ENCODE assay signal across 13 cellular contexts in the genomic region with DNA sequence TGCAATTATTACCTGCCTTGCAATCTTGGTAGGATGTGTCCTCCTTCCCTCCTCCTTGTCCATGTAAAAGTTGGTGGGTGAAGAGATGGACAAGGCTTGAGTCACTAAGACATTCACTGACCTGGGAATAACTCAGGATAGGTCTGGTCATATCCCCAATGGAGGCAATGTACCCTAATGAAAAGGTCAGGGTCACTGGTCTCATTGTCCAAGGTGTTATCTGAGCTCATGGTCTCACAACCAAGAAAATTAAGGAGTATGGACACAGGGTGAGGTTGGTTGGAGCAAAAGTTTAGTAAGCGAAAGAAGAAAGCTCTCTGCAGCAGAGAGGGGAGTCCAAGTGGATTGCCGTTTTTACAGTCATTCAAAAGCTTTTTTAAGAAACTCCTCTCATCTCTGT.
DNase-seq lines count a peak whose midpoint lies in the region; ATAC-seq, FAIRE-seq and TF ChIP-seq lines count a peak whose summit lies in the region.
"Had no signal": no experiment of that assay in that cellular context is flagged by ENCODE, and none has a peak within 500 bp of the region (broad histone marks: within the 10 kb centered on the region; RNA-seq: fewer than 3 reads in every experiment).

No MANE protein-coding gene starts in this region.

- H3K4me3 Mint-ChIP-seq in mesothelial cell of epicardium: no peak overlapping the region
- H3K4me3 Mint-ChIP-seq: CD4-positive, CD25-positive, alpha-beta regulatory T cell; GM23338; H9 had no signal

- no peaks in the 10 kb centered on the region for H3K4me1 ChIP-seq in right atrium auricular region
- no peaks in the 10 kb centered on the region for H3K4me1 ChIP-seq in smooth muscle cell (ENCODE audit: low read depth)
- H3K4me1 ChIP-seq: BLaER1 treated with 17β-estradiol and CSF1 and Interleukin-3, amounts not matched to agents 10 nM and 100 nM had no signal

- no peaks in the 10 kb centered on the region for H3K36me3 ChIP-seq in right atrium auricular region
- H3K36me3 ChIP-seq in smooth muscle cell (ENCODE audit: low read depth): no peaks in the 10 kb centered on the region

- ATAC-seq in Right ventricle myocardium superior (ENCODE audit: poor library complexity) (peak; percentile 13), left ventricle myocardium superior (peak; percentile 13), HG03025 (IDR thresholded peaks at IDR 0.05; ENCODE audit: low FRiP score, unreplicated experiment) (no peak)

- H3K9me3 ChIP-seq in right atrium auricular region (peaks cover 0 to 31% of the 10 kb centered on the region in 2 donors), smooth muscle cell (replicated peaks; ENCODE audit: low read depth) (no peaks in the 10 kb centered on the region)

- 37% methylated on average over 2 of the region's 2 CpGs for WGBS in smooth muscle cell (ENCODE audit: low lambda C conversion rate)

- DNase-seq in Right ventricle myocardium superior (no peak), right atrium auricular region (ENCODE audit: low spot score) (no peak), left ventricle myocardium superior (no peak), mesothelial cell of epicardium (ENCODE audit: low spot score in 2 of 2, unreplicated experiment in 2 of 2) (no peak), smooth muscle cell (lab: John Stamatoyannopoulos, UW; ENCODE audit: unreplicated experiment) (no peak), GM19239 (ENCODE audit: insufficient read length, low spot score) (no peak)
- DNase-seq in stimulated activated CD4-positive, alpha-beta T cell treated with anti-CD3 and anti-CD28 coated beads, Interleukin-2, amount 100 ng/mL, for 24 hours: no peak
- DNase-seq: 8988T; CD4-positive, CD25-positive, alpha-beta regulatory T cell; H9 had no signal

- no peaks in the 10 kb centered on the region for H3F3A ChIP-seq in smooth muscle cell (ENCODE audit: low read depth)

- H3K27ac ChIP-seq in right atrium auricular region (no peak overlapping the region), smooth muscle cell (ENCODE audit: low read depth) (peak overlapping the region; percentile 37)
- H3K27ac ChIP-seq: BLaER1 treated with 17β-estradiol and CSF1 and Interleukin-3, amounts not matched to agents 10 nM and 100 nM had no signal

- TF ChIP-seq CTCF in right atrium auricular region (IDR thresholded peaks at IDR 0.05) (no peak), mesothelial cell of epicardium (IDR thresholded peaks at IDR 0.05; ENCODE audit: unreplicated experiment) (no peak), smooth muscle cell (IDR thresholded peaks at IDR 0.05; ENCODE audit: borderline replicate concordance, insufficient read depth, poor library complexity, severe bottlenecking) (no peak)

- H3K27me3 ChIP-seq in right atrium auricular region (no peaks in the 10 kb centered on the region), smooth muscle cell (ENCODE audit: low read depth) (no peaks in the 10 kb centered on the region)
- H3K27me3 ChIP-seq: BLaER1 treated with 17β-estradiol and CSF1 and Interleukin-3, amounts not matched to agents 10 nM and 100 nM had no signal

- H4K20me1 ChIP-seq in smooth muscle cell (ENCODE audit: low read depth): no peaks in the 10 kb centered on the region
- H4K20me1 ChIP-seq: BLaER1 treated with 17β-estradiol and CSF1 and Interleukin-3, amounts not matched to agents 10 nM and 100 nM had no signal

- peaks cover 9% of the 10 kb centered on the region for H3K36me3 Mint-ChIP-seq in mesothelial cell of epicardium
- H3K36me3 Mint-ChIP-seq: CD4-positive, CD25-positive, alpha-beta regulatory T cell had no signal

- intact Hi-C loops in Right ventricle myocardium superior (cut with DNase I): no loop called here
- intact Hi-C loops in left ventricle myocardium superior (cut with micrococcal nuclease): no loop called here

- no peak overlapping the region for H3K9ac ChIP-seq in smooth muscle cell (ENCODE audit: low read depth)
- H3K9ac ChIP-seq: BLaER1 treated with 17β-estradiol and CSF1 and Interleukin-3, amounts not matched to agents 10 nM and 100 nM had no signal

- no peak for FAIRE-seq in GM19239 (lab: Jason Lieb, UNC)

- peaks cover 14% of the 10 kb centered on the region for H3K4me1 Mint-ChIP-seq in mesothelial cell of epicardium

- H3K4me2 ChIP-seq in smooth muscle cell: peak overlapping the region; percentile 8
- H3K4me2 ChIP-seq: BLaER1 treated with 17β-estradiol and CSF1 and Interleukin-3, amounts not matched to agents 10 nM and 100 nM; GM23338 had no signal

- H2AFZ ChIP-seq in smooth muscle cell (ENCODE audit: low read depth): no peak overlapping the region
- H2AFZ ChIP-seq: GM23338 had no signal

- H3K4me3 ChIP-seq in right atrium auricular region (no peak overlapping the region), smooth muscle cell (no peak overlapping the region)
- H3K4me3 ChIP-seq: BLaER1 treated with 17β-estradiol and CSF1 and Interleukin-3, amounts not matched to agents 10 nM and 100 nM; GM23338 had no signal

- H3K79me2 ChIP-seq in smooth muscle cell (ENCODE audit: low read depth): no peaks in the 10 kb centered on the region

- peak overlapping the region; percentile 71 for H3K27ac Mint-ChIP-seq in mesothelial cell of epicardium
- H3K27ac Mint-ChIP-seq: CD4-positive, CD25-positive, alpha-beta regulatory T cell; GM23338 had no signal

- H3K9me3 Mint-ChIP-seq in mesothelial cell of epicardium: peaks cover 32% of the 10 kb centered on the region

- no peaks in the 10 kb centered on the region for H3K27me3 Mint-ChIP-seq in mesothelial cell of epicardium (ENCODE audit: low read depth)
- H3K27me3 Mint-ChIP-seq: CD4-positive, CD25-positive, alpha-beta regulatory T cell had no signal
